In genomic region chr17:32558997-32559650, GRCh38 we compare ENCODE assay signal across 8 cellular contexts.
DNase-seq lines count a peak whose midpoint lies in the region; ATAC-seq, FAIRE-seq and TF ChIP-seq lines count a peak whose summit lies in the region.

No MANE protein-coding gene starts in this region.

- no peak overlapping the region for H3K4me2 ChIP-seq in IMR-90 (ENCODE audit: low read depth, low read length)
- H3K4me2 ChIP-seq in keratinocyte (ENCODE audit: control insufficient read depth, extremely low read depth, insufficient read depth, low read depth, low read length) = peak overlapping the region; percentile 31

- no peak for FAIRE-seq in keratinocyte (lab: Jason Lieb, UNC)

- H2AK9ac ChIP-seq in IMR-90 (replicated peaks; ENCODE audit: low read depth, low read length, poor library complexity) = peak overlapping the region; percentile 42

- intact Hi-C loops in IMR-90 (cut with micrococcal nuclease) = loop anchor here (5.0 kb wide), 1 partner anchor 43 kb away; no protein-coding TSS in a partner anchor

- CTCF ChIA-PET in IMR-90 (lab: Yijun Ruan, JAX) = no interaction called here

- no peak for TF ChIP-seq RAD21 in IMR-90 (IDR thresholded peaks at IDR 0.05; ENCODE audit: low read length)

- BruUV-seq in IMR-90 (replicated peaks; lab: Mats Ljungman, UMichigan) = no TSS peak

- dilution Hi-C loops in IMR-90 (cut with HindIII; ENCODE audit: low sequenced_read_pairs, unreplicated experiment) (no loop called here), keratinocyte (cut with MboI; ENCODE audit: extremely low pct_ligation_motif_present, low sequenced_read_pairs) (no loop called here)

- DNase-seq in IMR-90 = no peak
- no peak for DNase-seq in keratinocyte (ENCODE audit: low read depth, low spot score)
- no peak for DNase-seq in pons (ENCODE audit: low spot score)
- DNase-seq in WERI-Rb-1 = no peak
- DNase-seq in stimulated activated CD4-positive, alpha-beta T cell treated with anti-CD3 and anti-CD28 coated beads, Interleukin-4, amount 100 ng/mL, for 1 hour = no peak
- DNase-seq in NCI-H146 treated with DMSO at 0.1 percent for 48 hours (lab: John Stamatoyannopoulos, UW; ENCODE audit: unreplicated experiment) = no peak

- no peak overlapping the region for H3K56ac ChIP-seq in IMR-90 (ENCODE audit: extremely low read depth, insufficient read depth, low read length)

- H3K4ac ChIP-seq in IMR-90 (ENCODE audit: low read depth, low read length) = no peak overlapping the region

- H3K9me1 ChIP-seq in IMR-90 (ENCODE audit: insufficient read depth, low read length) (no peaks in the 10 kb centered on the region), keratinocyte (ENCODE audit: control insufficient read depth, extremely low read depth, insufficient read depth, low read length) (no peaks in the 10 kb centered on the region)

- no peak for TF ChIP-seq POLR2A in IMR-90 (IDR thresholded peaks at IDR 0.05; ENCODE audit: low read depth, low read length)

- H3K9me3 ChIP-seq in IMR-90 (ENCODE audit: control insufficient read depth, insufficient read depth, low read length) (no peaks in the 10 kb centered on the region), keratinocyte (ENCODE audit: control insufficient read depth, low read depth, low read length) (no peaks in the 10 kb centered on the region), WERI-Rb-1 (ENCODE audit: severe bottlenecking) (no peaks in the 10 kb centered on the region)

- H3K14ac ChIP-seq in IMR-90 (replicated peaks; ENCODE audit: low read depth, low read length) = no peak overlapping the region

- H3K79me1 ChIP-seq in IMR-90 (ENCODE audit: low read depth in 1 of 2, low read length in 2 of 2) = no peaks in the 10 kb centered on the region

- H3K9ac ChIP-seq in IMR-90 (ENCODE audit: low read depth, low read length) = no peak overlapping the region
- peak overlapping the region; percentile 22 for H3K9ac ChIP-seq in keratinocyte (ENCODE audit: control insufficient read depth, extremely low read depth, insufficient read depth, low read length)

- H3K18ac ChIP-seq in IMR-90 (ENCODE audit: low read depth, low read length) = no peak overlapping the region

- H2AFZ ChIP-seq in IMR-90 (replicated peaks; ENCODE audit: low read length, poor library complexity) = no peak overlapping the region
- H2AFZ ChIP-seq in keratinocyte (ENCODE audit: control insufficient read depth, low read length) = peak overlapping the region; percentile 21

- no peaks in the 10 kb centered on the region for H3K79me2 ChIP-seq in keratinocyte (ENCODE audit: control insufficient read depth, insufficient read depth, low read length)

- TF ChIP-seq CTCF in IMR-90 (conservative IDR thresholded peaks at IDR 0.05; ENCODE audit: low read depth, low read length) (no peak), keratinocyte (optimal IDR thresholded peaks at IDR 0.05 in 1 of 3, IDR thresholded peaks at IDR 0.05 in 1 of 3, conservative IDR thresholded peaks at IDR 0.05 in 1 of 3; ENCODE audit: extremely low read depth in 1 of 3, insufficient read depth in 2 of 3, low read length in 3 of 3) (no peak), WERI-Rb-1 (IDR thresholded peaks at IDR 0.05; ENCODE audit: low read depth, low read length) (no peak)

- H3K4me1 ChIP-seq in IMR-90 (ENCODE audit: control insufficient read depth, insufficient read depth, low read length) (no peaks in the 10 kb centered on the region), keratinocyte (ENCODE audit: control insufficient read depth, extremely low read depth, insufficient read depth, low read length) (peaks cover 15% of the 10 kb centered on the region)

- H4K5ac ChIP-seq in IMR-90 (ENCODE audit: low read depth, low read length) = no peak overlapping the region

- H3K4me3 ChIP-seq in IMR-90 (ENCODE audit: insufficient read depth, low read depth, low read length) (no peak overlapping the region), keratinocyte (ENCODE audit: control insufficient read depth in 2 of 3, extremely low read depth in 1 of 3, insufficient read depth in 2 of 3, low read depth in 1 of 3, low read length in 3 of 3) (no peak overlapping the region), WERI-Rb-1 (ENCODE audit: low read depth, low read length) (no peak overlapping the region)

- WGBS in IMR-90 (ENCODE audit: extremely low coverage in 2 of 2, insufficient read length in 1 of 2), 2 experiments = 0% methylated on average over 1 of the region's 4 CpGs; no CpG with 5 or more reads in 1 of the 2 experiments

- POLR2A ChIA-PET in IMR-90 (lab: Charles Lee; ENCODE audit: unreplicated experiment) = no interaction called here

- H3K23ac ChIP-seq in IMR-90 (ENCODE audit: low read depth, low read length) = no peak overlapping the region

- H4K91ac ChIP-seq in IMR-90 (ENCODE audit: insufficient read depth, low read depth, low read length) = no peak overlapping the region

- no peak overlapping the region for H2BK5ac ChIP-seq in IMR-90 (ENCODE audit: low read depth, low read length, poor library complexity, severe bottlenecking)

- H3K27ac ChIP-seq in IMR-90 (ENCODE audit: insufficient read depth, low read length) (no peak overlapping the region), keratinocyte (ENCODE audit: control insufficient read depth, insufficient read depth, low read length) (no peak overlapping the region), WERI-Rb-1 (no peak overlapping the region)

- ATAC-seq in GM18867 (IDR thresholded peaks at IDR 0.05; ENCODE audit: unreplicated experiment) (peak; percentile 91), GM21723 (IDR thresholded peaks at IDR 0.05; ENCODE audit: unreplicated experiment) (peak; percentile 87), IMR-90 (ENCODE audit: low read depth) (no peak)

- no peak overlapping the region for H4K8ac ChIP-seq in IMR-90 (ENCODE audit: low read depth in 2 of 2, low read length in 2 of 2)

- no peaks in the 10 kb centered on the region for H3K36me3 ChIP-seq in IMR-90 (ENCODE audit: control insufficient read depth, insufficient read depth, low read length)
- no peaks in the 10 kb centered on the region for H3K36me3 ChIP-seq in keratinocyte (ENCODE audit: control insufficient read depth in 2 of 2, extremely low read depth in 1 of 2, insufficient read depth in 2 of 2, low read length in 2 of 2)
- H3K36me3 ChIP-seq in WERI-Rb-1 = no peaks in the 10 kb centered on the region

- no peaks in the 10 kb centered on the region for H3K27me3 ChIP-seq in IMR-90 (ENCODE audit: control insufficient read depth, insufficient read depth, low read length)
- no peaks in the 10 kb centered on the region for H3K27me3 ChIP-seq in keratinocyte (ENCODE audit: control insufficient read depth, extremely low read depth, insufficient read depth, low read length)
- no peaks in the 10 kb centered on the region for H3K27me3 ChIP-seq in WERI-Rb-1 (ENCODE audit: insufficient read depth, low read depth, severe bottlenecking)

- in situ Hi-C loops in IMR-90 (cut with MboI; ENCODE audit: low sequenced_read_pairs) = no loop called here

- no peak overlapping the region for H2BK120ac ChIP-seq in IMR-90 (ENCODE audit: low read depth, low read length)

- no peak overlapping the region for H2BK15ac ChIP-seq in IMR-90 (ENCODE audit: low read depth, low read length)

- H2AK5ac ChIP-seq in IMR-90 (ENCODE audit: low read depth, low read length) = no peak overlapping the region

- no peak overlapping the region for H2BK20ac ChIP-seq in IMR-90 (ENCODE audit: low read depth, low read length)

- H4K20me1 ChIP-seq in IMR-90 (ENCODE audit: insufficient read depth, low read length) = no peaks in the 10 kb centered on the region
- no peaks in the 10 kb centered on the region for H4K20me1 ChIP-seq in keratinocyte (ENCODE audit: control insufficient read depth, extremely low read depth, insufficient read depth, low read length)

TF ChIP-seq in IMR-90, 13 proteins besides CTCF, POLR2A, EP300 and RAD21:
- TF ChIP-seq CEBPB (IDR thresholded peaks at IDR 0.05; ENCODE audit: low read depth, low read length) (no peak), NFE2L2 (IDR thresholded peaks at IDR 0.05; ENCODE audit: low read depth, low read length) (no peak), SMC3 (IDR thresholded peaks at IDR 0.05; ENCODE audit: low read depth, low read length) (no peak), USF2 (IDR thresholded peaks at IDR 0.05; ENCODE audit: low read depth, low read length) (peak; percentile 24; the same call in 1 of the 2 replicates)
